In the genomic region with DNA sequence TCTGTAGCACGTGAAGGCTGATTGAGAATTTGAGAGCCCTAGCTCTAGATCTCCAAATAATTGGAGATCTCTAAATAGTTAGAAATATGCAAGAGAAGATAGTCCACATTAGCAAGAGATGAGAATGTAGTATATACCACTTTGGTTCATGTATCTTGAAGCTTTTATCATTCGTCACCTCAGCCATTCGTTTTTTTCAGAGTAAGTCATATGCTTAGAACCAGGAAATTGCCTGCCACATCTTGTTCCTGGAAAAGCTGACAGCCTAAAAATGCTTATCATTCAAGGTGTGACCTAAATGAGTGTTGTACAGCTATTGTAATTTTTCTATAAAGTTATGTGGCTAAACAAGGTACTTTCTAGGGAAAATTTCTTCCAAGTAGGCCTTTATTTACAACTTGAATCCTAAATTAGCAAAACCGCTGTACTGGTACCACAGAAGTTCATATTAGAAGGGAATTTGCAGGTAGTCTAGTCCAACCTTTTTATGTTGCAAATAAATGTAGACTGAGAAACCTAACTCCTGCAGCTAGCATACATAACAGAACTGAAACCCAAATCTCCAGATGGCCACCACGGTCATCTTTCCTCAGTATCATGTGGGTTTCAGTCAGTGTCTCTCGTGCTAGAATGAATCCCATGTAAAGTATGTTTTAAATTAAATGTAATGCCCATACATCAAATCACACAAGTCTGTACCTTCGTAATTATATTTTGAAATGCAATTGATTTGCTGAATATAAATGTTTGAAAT, we compare ENCODE assay signal across 8 cellular contexts. TPM values are rescaled to one million over a fixed set of nuclear protein-coding genes. Genes with fewer than 3 reads are reported as not detected.
DNase-seq lines count a peak whose midpoint lies in the region; ATAC-seq and TF ChIP-seq lines count a peak whose summit lies in the region.

No MANE protein-coding gene starts in this region.

- peak overlapping the region in 4 of 8 donors; percentile 5 to 61 (median 28) for H3K27ac Mint-ChIP-seq in CD8-positive, alpha-beta memory T cell

- peaks cover 13% of the 10 kb centered on the region for H3K4me1 ChIP-seq in CD8-positive, alpha-beta memory T cell (ENCODE audit: insufficient read depth, low read length)
- peaks cover 49% of the 10 kb centered on the region for H3K4me1 ChIP-seq in psoas muscle

- peak; percentile 76 for ATAC-seq in GM21390 (IDR thresholded peaks at IDR 0.05; ENCODE audit: unreplicated experiment)
- ATAC-seq in HG03558 (IDR thresholded peaks at IDR 0.05; ENCODE audit: extremely low read depth, unreplicated experiment): peak; percentile 68
- ATAC-seq in esophagus mucosa: peak; percentile 73
- ATAC-seq in psoas muscle: no peak

- H3K4me3 Mint-ChIP-seq in CD8-positive, alpha-beta memory T cell: peak overlapping the region in 3 of 7 donors; percentile 37 to 55 (median 44)

- WGBS in psoas muscle, 3 donors: 36 to 54% (median 37%) methylated on average over 7 of the region's 7 CpGs

- no peaks in the 10 kb centered on the region for H3K9me3 Mint-ChIP-seq in CD8-positive, alpha-beta memory T cell

- no peak for TF ChIP-seq CTCF in psoas muscle (IDR thresholded peaks at IDR 0.05)

- no peak overlapping the region for H3K4me3 ChIP-seq in CD8-positive, alpha-beta memory T cell (ENCODE audit: low read length)
- H3K4me3 ChIP-seq in psoas muscle: no peak overlapping the region

- peaks cover 15 to 29% (median 23%) of the 10 kb centered on the region in 3 donors for H3K4me1 Mint-ChIP-seq in CD8-positive, alpha-beta memory T cell

- peaks cover 2 to 4% (median 3%) of the 10 kb centered on the region in 3 donors for H3K36me3 Mint-ChIP-seq in CD8-positive, alpha-beta memory T cell

- intact Hi-C loops in psoas muscle (cut with DNase I): no loop called here

- H3K36me3 ChIP-seq in CD8-positive, alpha-beta memory T cell (ENCODE audit: insufficient read depth, low read length): no peaks in the 10 kb centered on the region
- H3K36me3 ChIP-seq in psoas muscle (ENCODE audit: insufficient read depth in 1 of 2, low read depth in 1 of 2): peaks cover 0 to 4% of the 10 kb centered on the region in 2 donors

- peak overlapping the region; percentile 12 for H3K27ac ChIP-seq in CD8-positive, alpha-beta memory T cell (ENCODE audit: low read depth, low read length)
- H3K27ac ChIP-seq in psoas muscle: no peak overlapping the region

- CTCF ChIA-PET in CD8-positive, alpha-beta memory T cell (lab: Charles Lee): interaction anchor here (1.4 kb wide), 1 partner anchor 17 kb away, joined by 3 read pairs; no protein-coding TSS in a partner anchor

- H3K27me3 Mint-ChIP-seq in CD8-positive, alpha-beta memory T cell: no peaks in the 10 kb centered on the region

- no peaks in the 10 kb centered on the region for H3K9me3 ChIP-seq in CD8-positive, alpha-beta memory T cell (ENCODE audit: low read length)
- H3K9me3 ChIP-seq in psoas muscle: no peaks in the 10 kb centered on the region

- no peaks in the 10 kb centered on the region for H3K27me3 ChIP-seq in CD8-positive, alpha-beta memory T cell (ENCODE audit: insufficient read depth, low read length, poor library complexity, severe bottlenecking)
- H3K27me3 ChIP-seq in psoas muscle (ENCODE audit: insufficient read depth in 3 of 3, low read length in 2 of 3): no peaks in the 10 kb centered on the region

- no peak for DNase-seq in CD8-positive, alpha-beta memory T cell
- DNase-seq in NCI-H2029 treated with DMSO at 0.1 percent for 48 hours (lab: John Stamatoyannopoulos, UW) (no peak), psoas muscle (no peak), NCI-H187 treated with DMSO at 0.1 percent for 48 hours (lab: John Stamatoyannopoulos, UW) (no peak), HuH-7 (ENCODE audit: low spot score) (no peak)

- POLR2A ChIA-PET in CD8-positive, alpha-beta memory T cell (lab: Charles Lee): no interaction called here

RNA-seq across cellular contexts. Expression of gene FNDC3B, which starts 48.6 kb away (rescaled TPM):
- total RNA-seq in CD8-positive, alpha-beta memory T cell: 10 to 100 TPM; 17.4 to 18.6 TPM
- 8.7 TPM for polyA plus RNA-seq in CD8-positive, alpha-beta memory T cell
- total RNA-seq in esophagus mucosa: 19.9 TPM
- 100 to 1,000 TPM in 1 of 4 donors, 10 to 100 TPM in 3; 50.8 to 133 (median 74.1) TPM for total RNA-seq in psoas muscle
- polyA plus RNA-seq in psoas muscle: 10 to 100 TPM; 12.4 to 30.8 (median 19.4) TPM

Comparison
In these comparisons a context has a peak if more than half of its experiments do, and no peak if none do; other contexts are left out.
1. ATAC-seq: peak in GM21390 (single experiment), HG03558 (single experiment) and esophagus mucosa (single experiment); none in psoas muscle (0 of 4).